15 cellular contexts compared by ENCODE assay signal in genomic region chr13:110265682-110266430, GRCh38. TPM values are rescaled to one million over a fixed set of nuclear protein-coding genes. Genes with fewer than 3 reads are reported as not detected.
DNase-seq lines count a peak whose midpoint lies in the region; ATAC-seq and TF ChIP-seq lines count a peak whose summit lies in the region.
"Had no signal": no experiment of that assay in that cellular context is flagged by ENCODE, and none has a peak within 500 bp of the region (broad histone marks: within the 10 kb centered on the region; RNA-seq: fewer than 3 reads in every experiment).

No MANE protein-coding gene starts in this region.

- H3K9ac ChIP-seq in BLaER1 (no peak overlapping the region), mammary epithelial cell (ENCODE audit: insufficient read depth, low read length) (no peak overlapping the region)

- no peak for DNase-seq in mammary epithelial cell
- peak; percentile 62 for DNase-seq in left ventricle myocardium inferior
- DNase-seq in sciatic nerve (ENCODE audit: low spot score), result peak; percentile 79
- no peak for DNase-seq in dedifferentiated amniotic fluid mesenchymal stem cell (ENCODE audit: extremely low spot score)
- DNase-seq: ACHN; DMS 273 treated with DMSO at 0.1 percent for 48 hours; effector CD4-positive, alpha-beta T cell; GOT3; NCI-H510A treated with DMSO at 0.1 percent for 48 hours; RPMI8226 had no signal

- ATAC-seq in sciatic nerve, result no peak
- ATAC-seq in HG03108 (IDR thresholded peaks at IDR 0.05; ENCODE audit: unreplicated experiment), result no peak
- no peak for ATAC-seq in GM18909 (IDR thresholded peaks at IDR 0.05; ENCODE audit: poor library complexity, unreplicated experiment)
- no peak for ATAC-seq in GM19452 (IDR thresholded peaks at IDR 0.05; ENCODE audit: unreplicated experiment)

- H3K4me3 ChIP-seq in BLaER1 (no peak overlapping the region), mammary epithelial cell (replicated peaks in 1 of 3; ENCODE audit: insufficient read depth in 1 of 3, low read depth in 2 of 3, low read length in 3 of 3) (peak overlapping the region; percentile 6 to 39 (median 19)), left ventricle myocardium inferior (peak overlapping the region; percentile 31)
- H3K4me3 ChIP-seq: hepatocyte had no signal

- H2AFZ ChIP-seq in mammary epithelial cell (ENCODE audit: low read depth, low read length), result peak overlapping the region; percentile 86
- H2AFZ ChIP-seq: hepatocyte had no signal

- H3K27ac ChIP-seq in BLaER1, result no peak overlapping the region
- no peak overlapping the region for H3K27ac ChIP-seq in mammary epithelial cell (ENCODE audit: insufficient read depth, low read depth, low read length)
- peak overlapping the region; percentile 84 for H3K27ac ChIP-seq in left ventricle myocardium inferior (replicated peaks)
- H3K27ac ChIP-seq: hepatocyte had no signal

- H4K20me1 ChIP-seq in BLaER1, result no peaks in the 10 kb centered on the region
- no peaks in the 10 kb centered on the region for H4K20me1 ChIP-seq in mammary epithelial cell (ENCODE audit: insufficient read depth, low read length)

- H3K4me1 ChIP-seq in BLaER1, result peaks cover 28% of the 10 kb centered on the region
- H3K4me1 ChIP-seq in mammary epithelial cell (ENCODE audit: insufficient read depth, low read length), result peaks cover 22% of the 10 kb centered on the region
- H3K4me1 ChIP-seq in left ventricle myocardium inferior, result peaks cover 100% of the 10 kb centered on the region

- peak overlapping the region; percentile 11; the same call in 1 of the 2 replicates for H3K4me2 ChIP-seq in BLaER1
- peak overlapping the region; percentile 83 for H3K4me2 ChIP-seq in mammary epithelial cell (ENCODE audit: insufficient read depth, low read depth, low read length)
- H3K4me2 ChIP-seq: hepatocyte had no signal

- no TSS peak for BruUV-seq in mammary epithelial cell (replicated peaks; lab: Mats Ljungman, UMichigan)

- intact Hi-C loops in mammary epithelial cell (cut with micrococcal nuclease), result no loop called here
- intact Hi-C loops in left ventricle myocardium inferior (cut with micrococcal nuclease), result no loop called here
- intact Hi-C loops in sciatic nerve (cut with DNase I), result no loop called here

- in situ Hi-C loops in mammary epithelial cell (cut with MboI; ENCODE audit: low sequenced_read_pairs in 2 of 2), result no loop called here

- H3K36me3 ChIP-seq in BLaER1 (no peaks in the 10 kb centered on the region), mammary epithelial cell (ENCODE audit: insufficient read depth, low read length) (no peaks in the 10 kb centered on the region), left ventricle myocardium inferior (no peaks in the 10 kb centered on the region)

- H3K79me2 ChIP-seq in mammary epithelial cell (ENCODE audit: insufficient read depth, low read length), result peaks cover 55% of the 10 kb centered on the region

- H3K27me3 ChIP-seq in BLaER1 (no peaks in the 10 kb centered on the region), mammary epithelial cell (ENCODE audit: insufficient read depth, low read length) (no peaks in the 10 kb centered on the region), left ventricle myocardium inferior (ENCODE audit: low read depth) (no peaks in the 10 kb centered on the region)
- H3K27me3 ChIP-seq: hepatocyte had no signal

- 33% methylated on average over 25 of the region's 38 CpGs for WGBS in mammary epithelial cell (ENCODE audit: low coverage, missing lambda C conversion rate)

- dilution Hi-C loops in mammary epithelial cell (cut with HindIII; ENCODE audit: low sequenced_read_pairs), result no loop called here

- CTCF ChIA-PET in mammary epithelial cell (lab: Charles Lee; ENCODE audit: low non-redundant PET), result no interaction called here

- H3K9me3 ChIP-seq in BLaER1, result no peaks in the 10 kb centered on the region
- no peaks in the 10 kb centered on the region for H3K9me3 ChIP-seq in mammary epithelial cell (replicated peaks; ENCODE audit: insufficient read depth, low read length)
- H3K9me3 ChIP-seq in left ventricle myocardium inferior (replicated peaks), result no peaks in the 10 kb centered on the region

- no peak for TF ChIP-seq CTCF in mammary epithelial cell (conservative IDR thresholded peaks at IDR 0.05 in 1 of 2, IDR thresholded peaks at IDR 0.05 in 1 of 2; ENCODE audit: extremely low read depth in 1 of 2, insufficient read depth in 1 of 2, low read depth in 1 of 2, low read length in 2 of 2)
- no peak for TF ChIP-seq CTCF in left ventricle myocardium inferior (IDR thresholded peaks at IDR 0.05; ENCODE audit: borderline replicate concordance)

RNA-seq across cellular contexts. Expression of gene COL4A1, which starts 41.1 kb away (rescaled TPM):
- 10 to 100 TPM; 40.9 to 89.0 TPM for total RNA-seq in mammary epithelial cell
- polyA plus RNA-seq in mammary epithelial cell, result 28.1 TPM
- 57.7 TPM for polyA minus RNA-seq in mammary epithelial cell
- 120 TPM for total RNA-seq in left ventricle myocardium inferior
- 423 TPM for total RNA-seq in sciatic nerve

RNA-seq across cellular contexts. Expression of gene COL4A2, which starts 41.2 kb away (rescaled TPM):
- total RNA-seq in mammary epithelial cell (10 to 100 TPM; 74.9 to 94.2 TPM), left ventricle myocardium inferior (117 TPM), sciatic nerve (417 TPM)
- polyA plus RNA-seq in mammary epithelial cell, result 119 TPM
- 78.3 TPM for polyA minus RNA-seq in mammary epithelial cell

Comparison
In these comparisons a context has a peak if more than half of its experiments do, and no peak if none do; other contexts are left out.
1. DNase-seq: peak in left ventricle myocardium inferior (single experiment) and sciatic nerve (single experiment); none in mammary epithelial cell (single experiment) and dedifferentiated amniotic fluid mesenchymal stem cell (single experiment).